Comparison of ENCODE assay signal across 8 cellular contexts in genomic region chr4:26020083-26020668, GRCh38.
DNase-seq lines count a peak whose midpoint lies in the region; ATAC-seq and TF ChIP-seq lines count a peak whose summit lies in the region.

No MANE protein-coding gene starts in this region.

- DNase-seq in AG08395 (ENCODE audit: low spot score) (peak; percentile 48), HFFc6 (peak; percentile 21), inferior parietal cortex (ENCODE audit: extremely low spot score) (peak; percentile 25), hepatic stellate cell (ENCODE audit: low spot score) (no peak)
- DNase-seq in activated CD8-positive, alpha-beta T cell treated with anti-CD3 and anti-CD28 coated beads, Interleukin-2, amount 10 ng/mL, durations not matched to agents 7 days and 5 days, result no peak

- CTCF ChIA-PET in activated CD8-positive, alpha-beta T cell treated with anti-CD3 and anti-CD28 coated beads, Interleukin-2, amount 10 ng/mL, durations not matched to agents 7 days and 5 days (lab: Charles Lee), result no interaction called here

- peak; percentile 36 for ATAC-seq in activated CD8-positive, alpha-beta T cell treated with anti-CD3 and anti-CD28 coated beads, Interleukin-2, amount 10 ng/mL, durations not matched to agents 7 days and 5 days
- ATAC-seq in HG03108 (IDR thresholded peaks at IDR 0.05; ENCODE audit: unreplicated experiment), result no peak
- ATAC-seq in GM18868 (IDR thresholded peaks at IDR 0.05; ENCODE audit: unreplicated experiment), result no peak
- ATAC-seq in HG02870 (IDR thresholded peaks at IDR 0.05; ENCODE audit: unreplicated experiment), result no peak

- peak overlapping the region; percentile 78; the same call in 1 of the 2 replicates for H3K27ac Mint-ChIP-seq in HFFc6
- no peak overlapping the region for H3K27ac Mint-ChIP-seq in activated CD8-positive, alpha-beta T cell treated with anti-CD3 and anti-CD28 coated beads, Interleukin-2, amount 10 ng/mL, durations not matched to agents 7 days and 5 days

- H3K36me3 Mint-ChIP-seq in HFFc6 (ENCODE audit: low read depth), result no peaks in the 10 kb centered on the region
- no peaks in the 10 kb centered on the region for H3K36me3 Mint-ChIP-seq in activated CD8-positive, alpha-beta T cell treated with anti-CD3 and anti-CD28 coated beads, Interleukin-2, amount 10 ng/mL, durations not matched to agents 7 days and 5 days (ENCODE audit: low read depth)

- no peaks in the 10 kb centered on the region for H3K9me3 Mint-ChIP-seq in HFFc6
- no peaks in the 10 kb centered on the region for H3K9me3 Mint-ChIP-seq in activated CD8-positive, alpha-beta T cell treated with anti-CD3 and anti-CD28 coated beads, Interleukin-2, amount 10 ng/mL, durations not matched to agents 7 days and 5 days (ENCODE audit: insufficient read depth)

- H3K4me3 Mint-ChIP-seq in HFFc6, result peak overlapping the region; percentile 10; the same call in 1 of the 2 replicates
- H3K4me3 Mint-ChIP-seq in activated CD8-positive, alpha-beta T cell treated with anti-CD3 and anti-CD28 coated beads, Interleukin-2, amount 10 ng/mL, durations not matched to agents 7 days and 5 days, result no peak overlapping the region

- TF ChIP-seq CTCF in HFFc6 (IDR thresholded peaks at IDR 0.05), result peak; percentile 23; the same call in 1 of the 2 replicates

- POLR2A ChIA-PET in activated CD8-positive, alpha-beta T cell treated with anti-CD3 and anti-CD28 coated beads, Interleukin-2, amount 10 ng/mL, durations not matched to agents 7 days and 5 days (lab: Charles Lee), result no interaction called here

- peaks cover 68% of the 10 kb centered on the region for H3K4me1 Mint-ChIP-seq in HFFc6 (ENCODE audit: low read depth)
- H3K4me1 Mint-ChIP-seq in activated CD8-positive, alpha-beta T cell treated with anti-CD3 and anti-CD28 coated beads, Interleukin-2, amount 10 ng/mL, durations not matched to agents 7 days and 5 days (ENCODE audit: low read depth), result peaks cover 4% of the 10 kb centered on the region

- H3K27me3 Mint-ChIP-seq in HFFc6 (ENCODE audit: insufficient read depth), result peaks cover 5% of the 10 kb centered on the region
- peaks cover 25% of the 10 kb centered on the region for H3K27me3 Mint-ChIP-seq in activated CD8-positive, alpha-beta T cell treated with anti-CD3 and anti-CD28 coated beads, Interleukin-2, amount 10 ng/mL, durations not matched to agents 7 days and 5 days (ENCODE audit: low read depth)

Comparison
In these comparisons a context has a peak if more than half of its experiments do, and no peak if none do; other contexts are left out.
1. DNase-seq: peak in AG08395 (single experiment), HFFc6 (single experiment) and inferior parietal cortex (single experiment); none in activated CD8-positive, alpha-beta T cell treated with anti-CD3 and anti-CD28 coated beads, Interleukin-2, amount 10 ng/mL, durations not matched to agents 7 days and 5 days (single experiment) and hepatic stellate cell (single experiment).